In the genomic region with DNA sequence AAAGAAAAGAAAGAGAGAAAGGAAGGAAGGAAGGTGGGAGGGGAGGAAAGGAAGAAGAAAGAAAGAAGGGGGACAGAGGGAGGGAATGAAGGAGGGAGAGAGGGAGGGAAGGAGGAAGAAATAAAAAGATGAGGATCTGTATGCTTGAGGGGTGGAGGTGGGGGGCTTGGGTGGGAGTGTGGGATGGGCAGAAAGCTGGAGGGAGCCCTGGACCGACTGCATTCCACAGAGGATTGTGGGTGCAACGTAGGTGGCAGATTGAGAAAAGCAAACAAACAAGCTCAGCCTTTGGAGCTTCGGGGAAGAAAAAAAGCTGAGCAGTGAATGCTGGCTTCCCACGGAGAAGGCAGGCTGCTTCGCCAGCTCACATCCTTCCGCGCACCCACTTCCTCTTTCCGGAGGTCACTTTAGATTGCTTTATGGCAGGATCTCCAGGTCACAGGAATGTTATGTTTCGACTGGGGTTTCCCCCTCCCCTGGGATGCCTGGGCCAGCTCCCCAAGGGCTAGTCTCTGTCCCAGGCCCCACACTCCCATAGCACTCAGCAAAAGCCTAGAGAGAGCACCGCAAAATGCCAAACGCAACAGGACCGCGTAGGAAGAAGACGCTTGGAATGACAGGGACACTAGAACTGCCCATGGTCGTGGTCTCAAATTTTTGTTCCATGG, we compare ENCODE assay signal across 1 cellular context.
TF ChIP-seq lines count a peak whose summit lies in the region.

No MANE protein-coding gene starts in this region.

TF ChIP-seq in IMR-90, 13 proteins besides CTCF, POLR2A, EP300 and RAD21 (continued from another document):
- no peak for TF ChIP-seq CEBPB (IDR thresholded peaks at IDR 0.05; ENCODE audit: low read depth, low read length)
- no peak for TF ChIP-seq MAFK (IDR thresholded peaks at IDR 0.05; ENCODE audit: low read depth, low read length)
- TF ChIP-seq MAZ (IDR thresholded peaks at IDR 0.05; ENCODE audit: borderline replicate concordance, low read depth, low read length) = no peak
- no peak for TF ChIP-seq NFE2L2 (IDR thresholded peaks at IDR 0.05; ENCODE audit: low read depth, low read length)
